Comparison of ENCODE assay signal across 24 cellular contexts in the genomic region with DNA sequence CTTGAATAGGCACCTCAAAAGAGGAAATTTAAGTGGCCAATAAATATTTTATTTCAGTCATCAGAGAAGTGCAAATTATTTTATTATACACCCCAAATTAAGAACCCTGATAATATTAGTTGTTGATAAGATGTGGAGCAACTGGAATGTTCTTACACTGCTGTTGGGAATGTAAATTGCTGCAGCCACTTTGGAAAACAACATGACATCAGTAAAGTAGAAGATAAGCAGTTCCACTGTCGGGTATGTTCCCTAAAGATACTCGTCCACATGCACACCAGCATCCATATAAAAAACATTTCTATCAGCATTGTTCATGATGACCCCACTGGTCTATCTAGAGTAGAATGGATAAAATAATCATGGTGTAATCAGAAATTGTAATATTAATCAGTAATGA.
"Had no signal": no experiment of that assay in that cellular context is flagged by ENCODE, and none has a peak within 500 bp of the region (broad histone marks: within the 10 kb centered on the region; RNA-seq: fewer than 3 reads in every experiment).

No MANE protein-coding gene starts in this region.

- H3K4me3 ChIP-seq: dorsolateral prefrontal cortex, esophagus muscularis mucosa, gastroesophageal sphincter, lung, neural progenitor cell, thoracic aorta, vagina had no signal

- H2AFZ ChIP-seq: neural progenitor cell had no signal

- H3K9ac ChIP-seq: neural progenitor cell had no signal

- ATAC-seq: effector memory CD8-positive, alpha-beta T cell; gastroesophageal sphincter; naive thymus-derived CD8-positive, alpha-beta T cell had no signal

- H3K27ac ChIP-seq: dorsolateral prefrontal cortex, gastroesophageal sphincter, neural progenitor cell, vagina, WERI-Rb-1 had no signal

- DNase-seq: activated CD4-positive, CD25-positive, alpha-beta regulatory T cell treated with anti-CD3 and anti-CD28 coated beads, Interleukin-2, amount 50 U/mL, for 72 hours; activated gamma-delta T cell treated with Interleukin-2 at 50 U/mL for 16 hours; activated T-cell treated with anti-CD3 and anti-CD28 coated beads, Interleukin-2, amount 50 U/mL, for 1 hour; aorta; caudate nucleus; dorsolateral prefrontal cortex; effector memory CD8-positive, alpha-beta T cell; head of caudate nucleus; islet precursor cell; naive thymus-derived CD8-positive, alpha-beta T cell; stimulated activated CD4-positive, alpha-beta T cell treated with anti-CD3 and anti-CD28 coated beads, Interleukin-4, amount 100 ng/mL, for 24 hours; stimulated activated naive CD4-positive, alpha-beta T cell treated with Interleukin-2 at 50 U/mL for 16 hours; WERI-Rb-1 had no signal

- H3K27me3 ChIP-seq: dorsolateral prefrontal cortex, esophagus muscularis mucosa, gastroesophageal sphincter, neural progenitor cell, vagina had no signal

- H3K27ac Mint-ChIP-seq: activated naive CD4-positive, alpha-beta T cell treated with anti-CD3 and anti-CD28 coated beads, Interleukin-2, amount 50 U/mL, for 24 hours; brain; effector memory CD8-positive, alpha-beta T cell; naive thymus-derived CD8-positive, alpha-beta T cell; neural progenitor cell; progenitor cell of endocrine pancreas; T-helper 2 cell treated with Interferon-gamma antibody and Interleukin-4, amounts not matched to agents 5 μg/mL and 100 μg/mL, for 36 hours; type B pancreatic cell had no signal

- H3K4me3 Mint-ChIP-seq: activated naive CD4-positive, alpha-beta T cell treated with anti-CD3 and anti-CD28 coated beads, Interleukin-2, amount 50 U/mL, for 24 hours; brain; effector memory CD8-positive, alpha-beta T cell; naive thymus-derived CD8-positive, alpha-beta T cell; neural progenitor cell; T-helper 2 cell treated with Interferon-gamma antibody and Interleukin-4, amounts not matched to agents 5 μg/mL and 100 μg/mL, for 36 hours; type B pancreatic cell had no signal

- H3K27me3 Mint-ChIP-seq: activated naive CD4-positive, alpha-beta T cell treated with anti-CD3 and anti-CD28 coated beads, Interleukin-2, amount 50 U/mL, for 24 hours; brain; effector memory CD8-positive, alpha-beta T cell; naive thymus-derived CD8-positive, alpha-beta T cell; progenitor cell of endocrine pancreas; type B pancreatic cell had no signal

- H3K9me3 Mint-ChIP-seq: activated naive CD4-positive, alpha-beta T cell treated with anti-CD3 and anti-CD28 coated beads, Interleukin-2, amount 50 U/mL, for 24 hours; brain; effector memory CD8-positive, alpha-beta T cell; naive thymus-derived CD8-positive, alpha-beta T cell; neural progenitor cell; T-helper 2 cell treated with Interferon-gamma antibody and Interleukin-4, amounts not matched to agents 5 μg/mL and 100 μg/mL, for 36 hours; type B pancreatic cell had no signal

- H3K4me1 ChIP-seq: neural progenitor cell had no signal

- H3K4me1 Mint-ChIP-seq: neural progenitor cell had no signal

- H3K4me2 ChIP-seq: neural progenitor cell had no signal

- H3K9me3 ChIP-seq: esophagus muscularis mucosa, gastroesophageal sphincter, thoracic aorta, vagina had no signal
